ENCODE assay signal across 25 cellular contexts in genomic region chr3:71318459-71318827, GRCh38.
DNase-seq lines count a peak whose midpoint lies in the region; ATAC-seq and TF ChIP-seq lines count a peak whose summit lies in the region.
"Had no signal": no experiment of that assay in that cellular context is flagged by ENCODE, and none has a peak within 500 bp of the region (broad histone marks: within the 10 kb centered on the region; RNA-seq: fewer than 3 reads in every experiment).

No MANE protein-coding gene starts in this region.

- H3K4me3 Mint-ChIP-seq in activated naive CD8-positive, alpha-beta T cell, result no peak overlapping the region
- H3K4me3 Mint-ChIP-seq in activated naive CD8-positive, alpha-beta T cell treated with anti-CD3 and anti-CD28 coated beads, Interleukin-2, amount 50 U/mL, for 24 hours, result no peak overlapping the region
- H3K4me3 Mint-ChIP-seq: activated CD8-positive, alpha-beta T cell treated with anti-CD3 and anti-CD28 coated beads, Interleukin-2, amount 10 ng/mL, durations not matched to agents 7 days and 5 days; activated T-cell treated with anti-CD3 and anti-CD28 coated beads, Interleukin-2, amount 50 U/mL, for 4 hours; CD4-positive, alpha-beta memory T cell had no signal

- H3K4me2 ChIP-seq in SU-DHL-6 (ENCODE audit: low read depth, low read length, poor library complexity, severe bottlenecking), result peak overlapping the region; percentile 57
- H3K4me2 ChIP-seq: KMS-11 had no signal

- no peak for TF ChIP-seq EP300 in upper lobe of left lung (IDR thresholded peaks at IDR 0.05)

- ATAC-seq in activated naive CD8-positive, alpha-beta T cell treated with anti-CD3 and anti-CD28 coated beads, Interleukin-2, amount 50 U/mL, for 24 hours, result no peak
- ATAC-seq in lower lobe of right lung, result peak; percentile 45 to 81
- ATAC-seq in upper lobe of left lung (ENCODE audit: low FRiP score in 2 of 2), result peak; percentile 23 to 37
- ATAC-seq in HG03135 (IDR thresholded peaks at IDR 0.05; ENCODE audit: unreplicated experiment), result no peak
- ATAC-seq: activated CD4-positive, CD25-positive, alpha-beta regulatory T cell treated with anti-CD3 and anti-CD28 coated beads, Interleukin-2, amount 50 U/mL, for 24 hours; activated CD8-positive, alpha-beta T cell treated with anti-CD3 and anti-CD28 coated beads, Interleukin-2, amount 10 ng/mL, durations not matched to agents 7 days and 5 days; activated T-cell treated with anti-CD3 and anti-CD28 coated beads, Interleukin-2, amount 50 U/mL, for 4 hours had no signal

- no peak overlapping the region for H3K9ac ChIP-seq in SU-DHL-6 (ENCODE audit: low read length)
- H3K9ac ChIP-seq: KMS-11 had no signal

- H2AFZ ChIP-seq in SU-DHL-6 (ENCODE audit: low read depth, low read length, severe bottlenecking), result no peak overlapping the region

- no peak overlapping the region for H3K4me3 ChIP-seq in SU-DHL-6 (ENCODE audit: insufficient read depth, low read length, poor library complexity, severe bottlenecking)
- H3K4me3 ChIP-seq in lower lobe of right lung, result no peak overlapping the region
- H3K4me3 ChIP-seq in upper lobe of left lung, result no peak overlapping the region
- no peak overlapping the region for H3K4me3 ChIP-seq in BE2C (ENCODE audit: low read depth, low read length)
- H3K4me3 ChIP-seq: left ventricle myocardium inferior, right atrium auricular region had no signal

- H3K9me2 ChIP-seq in SU-DHL-6 (replicated peaks; ENCODE audit: insufficient read depth, low read length), result no peaks in the 10 kb centered on the region

- no peaks in the 10 kb centered on the region; the same call in 1 of the 2 replicates for H3F3A ChIP-seq in SU-DHL-6 (ENCODE audit: insufficient read depth)

- no peaks in the 10 kb centered on the region for H4K20me1 ChIP-seq in SU-DHL-6 (ENCODE audit: low read depth, low read length)

- H3K27ac Mint-ChIP-seq in activated naive CD8-positive, alpha-beta T cell, result peak overlapping the region; percentile 92
- no peak overlapping the region for H3K27ac Mint-ChIP-seq in activated naive CD8-positive, alpha-beta T cell treated with anti-CD3 and anti-CD28 coated beads, Interleukin-2, amount 50 U/mL, for 24 hours
- H3K27ac Mint-ChIP-seq: activated CD8-positive, alpha-beta T cell treated with anti-CD3 and anti-CD28 coated beads, Interleukin-2, amount 10 ng/mL, durations not matched to agents 7 days and 5 days had no signal

- no peak for TF ChIP-seq CTCF in SU-DHL-6 (IDR thresholded peaks at IDR 0.05; ENCODE audit: insufficient read depth, low read length, poor library complexity, severe bottlenecking)
- TF ChIP-seq CTCF in lower lobe of right lung (IDR thresholded peaks at IDR 0.05), result no peak
- no peak for TF ChIP-seq CTCF in upper lobe of left lung (IDR thresholded peaks at IDR 0.05)
- no peak for TF ChIP-seq CTCF in BE2C (IDR thresholded peaks at IDR 0.05; ENCODE audit: low read depth, low read length)

- H3K9me3 Mint-ChIP-seq in activated naive CD8-positive, alpha-beta T cell (ENCODE audit: low read depth), result no peaks in the 10 kb centered on the region
- no peaks in the 10 kb centered on the region for H3K9me3 Mint-ChIP-seq in activated naive CD8-positive, alpha-beta T cell treated with anti-CD3 and anti-CD28 coated beads, Interleukin-2, amount 50 U/mL, for 24 hours
- H3K9me3 Mint-ChIP-seq: activated T-cell treated with anti-CD3 and anti-CD28 coated beads, Interleukin-2, amount 50 U/mL, for 4 hours; CD4-positive, alpha-beta memory T cell had no signal

- intact Hi-C loops in lower lobe of right lung (cut with DNase I), result no loop called here

- no peak for TF ChIP-seq POLR2A in upper lobe of left lung (IDR thresholded peaks at IDR 0.05)

- peaks cover 19% of the 10 kb centered on the region for H3K4me1 ChIP-seq in lower lobe of right lung
- peaks cover 0 to 28% (median 11%) of the 10 kb centered on the region in 4 donors for H3K4me1 ChIP-seq in upper lobe of left lung
- H3K4me1 ChIP-seq in BE2C, result no peaks in the 10 kb centered on the region
- H3K4me1 ChIP-seq: left ventricle myocardium inferior, right atrium auricular region had no signal

- peaks cover 7% of the 10 kb centered on the region for H3K36me3 Mint-ChIP-seq in activated naive CD8-positive, alpha-beta T cell
- peaks cover 3% of the 10 kb centered on the region for H3K36me3 Mint-ChIP-seq in activated naive CD8-positive, alpha-beta T cell treated with anti-CD3 and anti-CD28 coated beads, Interleukin-2, amount 50 U/mL, for 24 hours (ENCODE audit: low read depth)

- no peaks in the 10 kb centered on the region for H3K79me2 ChIP-seq in SU-DHL-6 (ENCODE audit: insufficient read depth, low read length)

- H3K27me3 Mint-ChIP-seq in activated naive CD8-positive, alpha-beta T cell, result no peaks in the 10 kb centered on the region
- no peaks in the 10 kb centered on the region for H3K27me3 Mint-ChIP-seq in activated naive CD8-positive, alpha-beta T cell treated with anti-CD3 and anti-CD28 coated beads, Interleukin-2, amount 50 U/mL, for 24 hours
- H3K27me3 Mint-ChIP-seq: CD4-positive, alpha-beta memory T cell had no signal

- no peaks in the 10 kb centered on the region for H3K9me3 ChIP-seq in SU-DHL-6 (ENCODE audit: insufficient read depth, low read length)
- no peaks in the 10 kb centered on the region for H3K9me3 ChIP-seq in lower lobe of right lung
- H3K9me3 ChIP-seq in upper lobe of left lung, result no peaks in the 10 kb centered on the region
- no peaks in the 10 kb centered on the region for H3K9me3 ChIP-seq in BE2C
- H3K9me3 ChIP-seq: left ventricle myocardium inferior, right atrium auricular region had no signal

- H3K4me1 Mint-ChIP-seq in activated naive CD8-positive, alpha-beta T cell (ENCODE audit: low read depth), result peaks cover 40% of the 10 kb centered on the region
- H3K4me1 Mint-ChIP-seq in activated naive CD8-positive, alpha-beta T cell treated with anti-CD3 and anti-CD28 coated beads, Interleukin-2, amount 50 U/mL, for 24 hours, result peaks cover 39% of the 10 kb centered on the region

- no peaks in the 10 kb centered on the region for H3K27me3 ChIP-seq in SU-DHL-6 (ENCODE audit: low read length)
- H3K27me3 ChIP-seq in lower lobe of right lung (ENCODE audit: low read depth), result no peaks in the 10 kb centered on the region
- no peaks in the 10 kb centered on the region for H3K27me3 ChIP-seq in upper lobe of left lung
- H3K27me3 ChIP-seq in BE2C, result no peaks in the 10 kb centered on the region
- H3K27me3 ChIP-seq: right atrium auricular region had no signal

- 57 to 59% methylated on average over 3 of the region's 3 CpGs for WGBS in upper lobe of left lung, 2 donors

- H3K36me3 ChIP-seq in SU-DHL-6 (ENCODE audit: low read length) (no peaks in the 10 kb centered on the region), lower lobe of right lung (no peaks in the 10 kb centered on the region), upper lobe of left lung (no peaks in the 10 kb centered on the region), BE2C (no peaks in the 10 kb centered on the region)
- H3K36me3 ChIP-seq: left ventricle myocardium inferior, right atrium auricular region had no signal

- H3K27ac ChIP-seq in SU-DHL-6 (ENCODE audit: low read depth, low read length) (no peak overlapping the region), lower lobe of right lung (no peak overlapping the region), upper lobe of left lung (peak overlapping the region in 3 of 4 donors; percentile 29 to 58 (median 31))
- H3K27ac ChIP-seq: KMS-11, left ventricle myocardium inferior, right atrium auricular region, RWPE1 had no signal

- DNase-seq in activated naive CD8-positive, alpha-beta T cell treated with anti-CD3 and anti-CD28 coated beads, Interleukin-2, amount 50 U/mL, for 24 hours, result no peak
- DNase-seq in lower lobe of right lung (no peak), upper lobe of left lung (no peak), BE2C (no peak), C1 segment of cervical spinal cord (lab: John Stamatoyannopoulos, UW) (no peak)
- DNase-seq: ACHN; activated CD8-positive, alpha-beta T cell treated with anti-CD3 and anti-CD28 coated beads, Interleukin-2, amount 10 ng/mL, durations not matched to agents 7 days and 5 days; activated naive CD4-positive, alpha-beta T cell treated with anti-CD3 and anti-CD28 coated beads, Interleukin-2, amount 50 U/mL, for 16 hours; activated T-cell treated with anti-CD3 and anti-CD28 coated beads, Interleukin-2, amount 50 U/mL, for 4 hours; CD4-positive, alpha-beta memory T cell; DMS153; effector CD4-positive, alpha-beta T cell; GOT3; left ventricle myocardium inferior; NCI-H2029 treated with DMSO at 0.1 percent for 48 hours; NCI-H510A treated with DMSO at 0.1 percent for 48 hours; stimulated activated CD4-positive, alpha-beta T cell treated with anti-CD3 and anti-CD28 coated beads, Interleukin-15, amount 100 ng/mL, for 24 hours; T1000 had no signal

Comparison
In these comparisons a context has a peak if more than half of its experiments do, and no peak if none do; other contexts are left out.
1. ATAC-seq: peak in lower lobe of right lung (2 of 2) and upper lobe of left lung (2 of 2); none in activated naive CD8-positive, alpha-beta T cell treated with anti-CD3 and anti-CD28 coated beads, Interleukin-2, amount 50 U/mL, for 24 hours (single experiment) and HG03135 (single experiment).
2. H3K27ac ChIP-seq: peak in upper lobe of left lung (3 of 4); none in SU-DHL-6 (single experiment) and lower lobe of right lung (single experiment).